11 cellular contexts compared by ENCODE assay signal in the genomic region with DNA sequence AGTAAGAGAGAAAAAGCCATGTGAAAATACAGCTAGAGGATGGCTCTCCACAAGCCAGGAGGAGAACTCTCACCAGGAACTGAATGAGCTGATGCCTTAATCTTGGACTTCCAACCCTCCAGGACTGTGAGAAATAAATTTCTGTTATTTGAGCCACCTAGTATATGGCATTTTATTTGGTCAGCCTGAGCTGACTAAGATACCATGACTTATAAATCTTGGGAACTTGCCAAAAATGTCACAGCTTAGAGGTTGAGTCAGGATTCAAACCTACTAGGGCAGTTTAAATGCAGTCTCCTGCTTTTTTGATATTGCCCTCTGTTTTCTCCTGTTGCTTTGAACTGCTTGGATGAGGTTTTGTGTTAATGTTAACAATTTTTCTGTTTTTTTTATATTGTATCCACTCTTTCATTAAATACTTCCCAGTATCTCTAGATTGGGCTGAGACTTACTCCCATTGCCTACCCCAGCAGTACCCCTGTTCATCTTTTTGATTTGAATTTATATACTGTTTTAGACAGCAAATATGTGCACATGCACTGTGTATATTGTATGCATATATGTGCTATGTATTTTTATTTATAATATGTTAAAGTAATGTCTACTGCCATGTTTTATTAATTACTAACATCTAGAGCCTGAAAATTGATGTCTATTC.
DNase-seq lines count a peak whose midpoint lies in the region; ATAC-seq and TF ChIP-seq lines count a peak whose summit lies in the region.
"Had no signal": no experiment of that assay in that cellular context is flagged by ENCODE, and none has a peak within 500 bp of the region (broad histone marks: within the 10 kb centered on the region; RNA-seq: fewer than 3 reads in every experiment).

No MANE protein-coding gene starts in this region.

- H3K27me3 Mint-ChIP-seq in activated naive CD4-positive, alpha-beta T cell treated with anti-CD3 and anti-CD28 coated beads, Interleukin-2, amount 10 ng/mL, durations not matched to agents 7 days and 5 days, result no peaks in the 10 kb centered on the region
- H3K27me3 Mint-ChIP-seq: naive thymus-derived CD4-positive, alpha-beta T cell had no signal

- no peak overlapping the region for H3K27ac Mint-ChIP-seq in activated naive CD4-positive, alpha-beta T cell treated with anti-CD3 and anti-CD28 coated beads, Interleukin-2, amount 10 ng/mL, durations not matched to agents 7 days and 5 days
- H3K27ac Mint-ChIP-seq: naive thymus-derived CD4-positive, alpha-beta T cell had no signal

- no peaks in the 10 kb centered on the region for H3K4me1 Mint-ChIP-seq in activated naive CD4-positive, alpha-beta T cell treated with anti-CD3 and anti-CD28 coated beads, Interleukin-2, amount 10 ng/mL, durations not matched to agents 7 days and 5 days
- H3K4me1 Mint-ChIP-seq: naive thymus-derived CD4-positive, alpha-beta T cell had no signal

- no peaks in the 10 kb centered on the region for H3K27me3 ChIP-seq in left lung
- H3K27me3 ChIP-seq: ascending aorta had no signal

- intact Hi-C loops in left lung (cut with DNase I), result no loop called here

- TF ChIP-seq CTCF in left lung (IDR thresholded peaks at IDR 0.05), result no peak

- no peaks in the 10 kb centered on the region for H3K9me3 ChIP-seq in KOPT-K1 (ENCODE audit: insufficient read depth, low read length, poor library complexity, severe bottlenecking)
- no peaks in the 10 kb centered on the region for H3K9me3 ChIP-seq in left lung
- H3K9me3 ChIP-seq: ascending aorta had no signal

- peak; percentile 25 for ATAC-seq in left lung
- no peak for ATAC-seq in GM21526 (IDR thresholded peaks at IDR 0.05; ENCODE audit: low FRiP score, unreplicated experiment)
- ATAC-seq in HG02763 (IDR thresholded peaks at IDR 0.05; ENCODE audit: unreplicated experiment), result no peak
- ATAC-seq in GM18870 (IDR thresholded peaks at IDR 0.05; ENCODE audit: unreplicated experiment), result no peak
- ATAC-seq: naive thymus-derived CD4-positive, alpha-beta T cell had no signal

- in situ Hi-C loops in Caki2 (cut with HindIII; ENCODE audit: low pct_unique_long_range_greater_than_20kb, low sequenced_read_pairs), result no loop called here

- DNase-seq in Caki2 (ENCODE audit: low read depth) (peak; percentile 83), brain pericyte (ENCODE audit: low read depth, low spot score) (peak; percentile 89), left lung (no peak)
- no peak for DNase-seq in activated naive CD4-positive, alpha-beta T cell treated with anti-CD3 and anti-CD28 coated beads, Interleukin-2, amount 10 ng/mL, durations not matched to agents 7 days and 5 days
- DNase-seq: hippocampal formation; naive thymus-derived CD4-positive, alpha-beta T cell had no signal

- no peaks in the 10 kb centered on the region for H3K36me3 ChIP-seq in KOPT-K1 (ENCODE audit: insufficient read depth, low read length)
- no peaks in the 10 kb centered on the region for H3K36me3 ChIP-seq in left lung
- H3K36me3 ChIP-seq: ascending aorta had no signal

- H3K4me1 ChIP-seq in left lung, result no peaks in the 10 kb centered on the region

- no peaks in the 10 kb centered on the region for H3K36me3 Mint-ChIP-seq in activated naive CD4-positive, alpha-beta T cell treated with anti-CD3 and anti-CD28 coated beads, Interleukin-2, amount 10 ng/mL, durations not matched to agents 7 days and 5 days
- H3K36me3 Mint-ChIP-seq: naive thymus-derived CD4-positive, alpha-beta T cell had no signal

- H3K4me3 ChIP-seq in left lung, result no peak overlapping the region
- H3K4me3 ChIP-seq: ascending aorta had no signal

- H3K27ac ChIP-seq in KOPT-K1 (ENCODE audit: low read depth, low read length, poor library complexity, severe bottlenecking) (peak overlapping the region; percentile 72), left lung (no peak overlapping the region)
- H3K27ac ChIP-seq: ascending aorta had no signal

- CTCF ChIA-PET in activated naive CD4-positive, alpha-beta T cell treated with anti-CD3 and anti-CD28 coated beads, Interleukin-2, amount 10 ng/mL, durations not matched to agents 7 days and 5 days (lab: Charles Lee), result no interaction called here

- H3K9me3 Mint-ChIP-seq in activated naive CD4-positive, alpha-beta T cell treated with anti-CD3 and anti-CD28 coated beads, Interleukin-2, amount 10 ng/mL, durations not matched to agents 7 days and 5 days, result no peaks in the 10 kb centered on the region
- H3K9me3 Mint-ChIP-seq: naive thymus-derived CD4-positive, alpha-beta T cell had no signal

- no peak overlapping the region for H3K4me3 Mint-ChIP-seq in activated naive CD4-positive, alpha-beta T cell treated with anti-CD3 and anti-CD28 coated beads, Interleukin-2, amount 10 ng/mL, durations not matched to agents 7 days and 5 days
- H3K4me3 Mint-ChIP-seq: naive thymus-derived CD4-positive, alpha-beta T cell had no signal

Comparison
In these comparisons a context has a peak if more than half of its experiments do, and no peak if none do; other contexts are left out.
1. DNase-seq: peak in Caki2 (single experiment) and brain pericyte (single experiment); none in left lung (0 of 2) and activated naive CD4-positive, alpha-beta T cell treated with anti-CD3 and anti-CD28 coated beads, Interleukin-2, amount 10 ng/mL, durations not matched to agents 7 days and 5 days (single experiment).